Comparison of ENCODE assay signal across 10 cellular contexts in the genomic region with DNA sequence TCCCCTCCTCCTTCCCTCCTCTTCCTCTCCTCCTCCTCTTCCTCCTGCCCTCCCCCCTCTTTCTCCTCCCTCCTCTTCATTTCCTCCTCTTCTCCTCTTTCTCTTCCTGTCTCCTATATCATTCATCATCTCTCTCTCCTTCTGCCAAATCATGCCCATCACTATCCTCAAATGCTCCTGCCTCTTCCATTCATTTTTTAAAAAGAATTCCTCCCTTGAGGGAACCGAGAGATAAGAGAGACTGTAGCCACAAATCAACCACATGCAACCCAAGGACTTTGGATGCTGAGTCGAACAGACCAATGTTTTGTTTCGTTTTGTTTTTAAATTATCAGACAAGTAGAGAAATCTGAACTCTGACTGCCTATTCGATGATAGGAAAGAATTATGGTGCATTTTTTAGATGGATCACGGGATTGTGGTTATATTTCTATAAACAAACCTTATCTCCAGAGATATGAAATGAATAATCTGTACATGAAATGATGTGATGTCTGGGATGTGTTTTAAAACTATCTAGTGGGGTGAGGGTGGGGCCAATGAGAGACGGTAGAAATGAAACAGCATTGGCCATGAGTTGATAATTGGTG. TPM values are rescaled to one million over a fixed set of nuclear protein-coding genes. Genes with fewer than 3 reads are reported as not detected.
DNase-seq lines count a peak whose midpoint lies in the region; ATAC-seq and TF ChIP-seq lines count a peak whose summit lies in the region.
"Had no signal": no experiment of that assay in that cellular context is flagged by ENCODE, and none has a peak within 500 bp of the region (broad histone marks: within the 10 kb centered on the region; RNA-seq: fewer than 3 reads in every experiment).

No MANE protein-coding gene starts in this region.

- H3K27me3 ChIP-seq in CD8-positive, alpha-beta memory T cell (ENCODE audit: insufficient read depth, low read length, poor library complexity, severe bottlenecking): no peaks in the 10 kb centered on the region
- H3K27me3 ChIP-seq in KMS-11 (ENCODE audit: insufficient read depth, low read depth) (peaks cover 5% of the 10 kb centered on the region; the same call in 1 of the 2 replicates), ascending aorta (no peaks in the 10 kb centered on the region)

- peak overlapping the region; percentile 31 for H3K4me2 ChIP-seq in KMS-11

- peaks cover 0 to 10% (median 4%) of the 10 kb centered on the region in 5 donors for H3K9me3 Mint-ChIP-seq in CD8-positive, alpha-beta memory T cell

- no peaks in the 10 kb centered on the region for H3K36me3 ChIP-seq in CD8-positive, alpha-beta memory T cell (ENCODE audit: insufficient read depth, low read length)
- H3K36me3 ChIP-seq in KMS-11 (ENCODE audit: insufficient read depth) (no peaks in the 10 kb centered on the region), ascending aorta (no peaks in the 10 kb centered on the region)

- no peak for DNase-seq in CD8-positive, alpha-beta memory T cell
- DNase-seq in astrocyte of the spinal cord (ENCODE audit: low read depth, low spot score) (peak; percentile 22), non-pigmented ciliary epithelial cell (ENCODE audit: low read depth) (peak; percentile 71), ascending aorta (ENCODE audit: low spot score in 2 of 2) (no peak), dermis blood vessel endothelial cell (no peak), cortex of kidney (lab: John Stamatoyannopoulos, UW) (no peak)
- DNase-seq: NCI-H446 treated with DMSO at 0.1 percent for 48 hours had no signal

- H3K27ac ChIP-seq in CD8-positive, alpha-beta memory T cell (ENCODE audit: low read depth, low read length): no peak overlapping the region
- H3K27ac ChIP-seq in KMS-11 (no peak overlapping the region), ascending aorta (no peak overlapping the region)

- ATAC-seq in GM18498 (IDR thresholded peaks at IDR 0.05; ENCODE audit: unreplicated experiment): no peak

- H3K4me1 ChIP-seq in CD8-positive, alpha-beta memory T cell (ENCODE audit: insufficient read depth, low read length): peaks cover 49% of the 10 kb centered on the region
- H3K4me1 ChIP-seq in KMS-11 (ENCODE audit: low read depth, poor library complexity, severe bottlenecking) (peaks cover 4% of the 10 kb centered on the region), ascending aorta (no peaks in the 10 kb centered on the region)

- no peaks in the 10 kb centered on the region for H3K27me3 Mint-ChIP-seq in CD8-positive, alpha-beta memory T cell

- peak overlapping the region; percentile 29 for H3K4me3 ChIP-seq in CD8-positive, alpha-beta memory T cell (ENCODE audit: low read length)
- H3K4me3 ChIP-seq in KMS-11 (IDR thresholded peaks at IDR 0.05; ENCODE audit: insufficient read depth, low read depth, low read length) (no peak overlapping the region), astrocyte of the spinal cord (ENCODE audit: low read depth, low read length) (no peak overlapping the region), ascending aorta (no peak overlapping the region)

- peak overlapping the region in 7 of 8 donors; percentile 49 to 80 (median 67) for H3K27ac Mint-ChIP-seq in CD8-positive, alpha-beta memory T cell

- no peaks in the 10 kb centered on the region for H4K20me1 ChIP-seq in KMS-11 (ENCODE audit: insufficient read depth)

- intact Hi-C loops in ascending aorta (cut with DNase I): no loop called here

- no peak overlapping the region for H3K9ac ChIP-seq in KMS-11

- peaks cover 0 to 7% (median 2%) of the 10 kb centered on the region in 3 donors for H3K36me3 Mint-ChIP-seq in CD8-positive, alpha-beta memory T cell

- in situ Hi-C loops in astrocyte of the spinal cord (cut with HindIII; ENCODE audit: low sequenced_read_pairs): no loop called here

- CTCF ChIA-PET in CD8-positive, alpha-beta memory T cell (lab: Charles Lee): no interaction called here

- peaks cover 25 to 38% (median 37%) of the 10 kb centered on the region in 3 donors for H3K4me1 Mint-ChIP-seq in CD8-positive, alpha-beta memory T cell

- no peaks in the 10 kb centered on the region for H3K79me2 ChIP-seq in KMS-11 (ENCODE audit: insufficient read depth, low read depth)

- TF ChIP-seq CTCF in KMS-11 (conservative IDR thresholded peaks at IDR 0.05; ENCODE audit: low read depth, low read length) (no peak), astrocyte of the spinal cord (IDR thresholded peaks at IDR 0.05; ENCODE audit: low read depth, low read length) (no peak), ascending aorta (IDR thresholded peaks at IDR 0.05) (no peak)

- POLR2A ChIA-PET in CD8-positive, alpha-beta memory T cell (lab: Charles Lee): no interaction called here

- H3K4me3 Mint-ChIP-seq in CD8-positive, alpha-beta memory T cell: peak overlapping the region in 6 of 7 donors; percentile 10 to 59 (median 33)

- peak overlapping the region; percentile 2; the same call in 1 of the 2 replicates for H2AFZ ChIP-seq in KMS-11 (ENCODE audit: low read depth)

- H3K9me3 ChIP-seq in CD8-positive, alpha-beta memory T cell (ENCODE audit: low read length): no peaks in the 10 kb centered on the region
- peaks cover 0 to 9% of the 10 kb centered on the region in 2 donors for H3K9me3 ChIP-seq in ascending aorta

RNA-seq across cellular contexts. Expression of a gene that starts 9.5 kb away (rescaled TPM):
- under 1 TPM; 0.13 to 0.44 TPM for total RNA-seq in CD8-positive, alpha-beta memory T cell
- 0.18 TPM for polyA plus RNA-seq in CD8-positive, alpha-beta memory T cell
- total RNA-seq in ascending aorta (not detected), dermis blood vessel endothelial cell (0.33 and 1.2 TPM in 2 replicates)
- total RNA-seq: glomerular endothelial cell had no signal

RNA-seq across cellular contexts. Expression of a gene that starts 26.5 kb away (rescaled TPM):
- 10 to 100 TPM; 11.5 to 13.9 TPM for total RNA-seq in CD8-positive, alpha-beta memory T cell
- 1.6 TPM for polyA plus RNA-seq in CD8-positive, alpha-beta memory T cell
- total RNA-seq in ascending aorta: 19.7 TPM
- total RNA-seq in dermis blood vessel endothelial cell: 12.2 and 12.9 TPM in 2 replicates

Comparison
In these comparisons a context has a peak if more than half of its experiments do, and no peak if none do; other contexts are left out.
1. DNase-seq: peak in astrocyte of the spinal cord (single experiment) and non-pigmented ciliary epithelial cell (single experiment); none in CD8-positive, alpha-beta memory T cell (0 of 5), ascending aorta (0 of 2), dermis blood vessel endothelial cell (single experiment) and cortex of kidney (single experiment).